ENCODE assay signal across 22 cellular contexts in the genomic region with DNA sequence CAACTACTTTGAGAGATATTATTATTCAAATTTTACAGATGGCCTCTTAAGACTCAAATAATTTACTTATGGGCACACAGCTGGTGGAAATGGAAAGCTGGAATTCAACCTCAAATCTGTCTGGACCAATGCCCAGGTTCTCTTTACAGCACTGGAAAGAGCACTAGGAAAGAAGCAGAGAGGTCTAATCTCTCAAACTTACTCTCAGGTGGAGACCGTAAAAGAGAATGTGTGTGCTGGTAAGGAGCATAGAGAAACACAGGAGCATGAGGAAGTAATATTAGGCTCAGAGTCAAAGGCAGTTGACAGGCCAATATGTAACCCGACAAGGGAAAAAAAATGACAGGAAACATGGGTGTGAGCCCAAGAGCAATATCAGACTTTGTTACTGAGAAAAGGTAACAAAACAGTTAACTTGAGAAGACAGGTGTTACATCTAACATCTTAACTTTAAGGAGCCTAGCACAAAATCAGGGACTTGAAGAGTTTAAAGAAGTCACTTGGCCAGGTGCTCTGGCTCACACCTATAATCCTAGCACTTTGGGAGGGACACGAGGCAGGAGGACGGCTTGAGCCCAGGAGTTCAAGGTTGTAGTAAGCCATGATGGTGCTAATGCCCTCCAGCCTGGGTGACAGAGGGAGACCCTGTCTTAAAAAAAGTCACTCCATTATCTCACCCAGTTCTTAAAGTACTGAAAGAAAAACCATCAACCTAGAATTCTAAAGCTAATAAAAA. TPM values are rescaled to one million over a fixed set of nuclear protein-coding genes. Genes with fewer than 3 reads are reported as not detected.
DNase-seq lines count a peak whose midpoint lies in the region; ATAC-seq lines count a peak whose summit lies in the region.
"Had no signal": no experiment of that assay in that cellular context is flagged by ENCODE, and none has a peak within 500 bp of the region (broad histone marks: within the 10 kb centered on the region; RNA-seq: fewer than 3 reads in every experiment).

No MANE protein-coding gene starts in this region.

- DNase-seq in DMS79 (lab: John Stamatoyannopoulos, UW) (peak; percentile 26), RPMI8226 (peak; percentile 1), dedifferentiated amniotic fluid mesenchymal stem cell (ENCODE audit: extremely low spot score) (peak; percentile 21), DMS153 (lab: John Stamatoyannopoulos, UW) (no peak)
- DNase-seq in naive thymus-derived CD4-positive, alpha-beta T cell: no peak
- no peak for DNase-seq in activated naive CD4-positive, alpha-beta T cell treated with anti-CD3 and anti-CD28 coated beads, Interleukin-2, amount 50 U/mL, for 16 hours
- DNase-seq in CD8-positive, alpha-beta memory T cell: no peak
- DNase-seq: activated CD4-positive, CD25-positive, alpha-beta regulatory T cell treated with anti-CD3 and anti-CD28 coated beads, Interleukin-2, amount 50 U/mL, for 72 hours; activated CD8-positive, alpha-beta memory T cell treated with anti-CD3 and anti-CD28 coated beads, Interleukin-2, amount 10 ng/mL, durations not matched to agents 7 days and 5 days; COR-L47; cortex of kidney; H7; left cardiac atrium; NCI-H1092; NCI-H526; ovary; PC-9; SJCRH30; stimulated activated CD4-positive, alpha-beta T cell treated with anti-CD3 and anti-CD28 coated beads, Interleukin-4, amount 100 ng/mL, for 1 hour; T-helper 9 cell; uterus had no signal

- peaks cover 0 to 25% (median 22%) of the 10 kb centered on the region in 7 donors for H3K4me1 Mint-ChIP-seq in naive thymus-derived CD4-positive, alpha-beta T cell
- H3K4me1 Mint-ChIP-seq in CD8-positive, alpha-beta memory T cell: peaks cover 0 to 17% (median 6%) of the 10 kb centered on the region in 3 donors
- H3K4me1 Mint-ChIP-seq: activated CD8-positive, alpha-beta memory T cell treated with anti-CD3 and anti-CD28 coated beads, Interleukin-2, amount 10 ng/mL, durations not matched to agents 7 days and 5 days had no signal

- no peaks in the 10 kb centered on the region for H3K27me3 ChIP-seq in naive thymus-derived CD4-positive, alpha-beta T cell (ENCODE audit: control insufficient read depth in 2 of 2, insufficient read depth in 2 of 2, low read length in 2 of 2)
- no peaks in the 10 kb centered on the region for H3K27me3 ChIP-seq in CD8-positive, alpha-beta memory T cell (ENCODE audit: insufficient read depth, low read length, poor library complexity, severe bottlenecking)
- H3K27me3 ChIP-seq: ovary, SJCRH30, uterus had no signal

- no peak for ATAC-seq in naive thymus-derived CD4-positive, alpha-beta T cell
- ATAC-seq: activated CD8-positive, alpha-beta memory T cell treated with anti-CD3 and anti-CD28 coated beads, Interleukin-2, amount 10 ng/mL, durations not matched to agents 7 days and 5 days; left cardiac atrium had no signal

- POLR2A ChIA-PET in naive thymus-derived CD4-positive, alpha-beta T cell (lab: Charles Lee): interaction anchor here (1.4 kb wide), 1 partner anchor 11 kb away, joined by 3 read pairs; no protein-coding TSS in a partner anchor
- POLR2A ChIA-PET in CD8-positive, alpha-beta memory T cell (lab: Charles Lee): no interaction called here

- intact Hi-C loops in naive thymus-derived CD4-positive, alpha-beta T cell (cut with micrococcal nuclease): loop anchor here in 1 of 2 donors (1.0 kb wide), 1 partner anchor 9 kb away; no protein-coding TSS in a partner anchor

- H3K9me3 ChIP-seq in naive thymus-derived CD4-positive, alpha-beta T cell (ENCODE audit: control insufficient read depth in 2 of 3, low read length in 3 of 3): no peaks in the 10 kb centered on the region
- no peaks in the 10 kb centered on the region for H3K9me3 ChIP-seq in CD8-positive, alpha-beta memory T cell (ENCODE audit: low read length)
- H3K9me3 ChIP-seq: ovary, SJCRH30, uterus had no signal

- peaks cover 0 to 6% (median 5%) of the 10 kb centered on the region in 5 donors for H3K36me3 Mint-ChIP-seq in naive thymus-derived CD4-positive, alpha-beta T cell
- H3K36me3 Mint-ChIP-seq in CD8-positive, alpha-beta memory T cell: peaks cover 0 to 2% (median 1%) of the 10 kb centered on the region in 3 donors

- peak overlapping the region in 1 of 10 donors; percentile 8 for H3K4me3 Mint-ChIP-seq in naive thymus-derived CD4-positive, alpha-beta T cell
- no peak overlapping the region for H3K4me3 Mint-ChIP-seq in CD8-positive, alpha-beta memory T cell
- H3K4me3 Mint-ChIP-seq: activated CD8-positive, alpha-beta memory T cell treated with anti-CD3 and anti-CD28 coated beads, Interleukin-2, amount 10 ng/mL, durations not matched to agents 7 days and 5 days had no signal

- peak overlapping the region in 8 of 9 donors; percentile 6 to 82 (median 38) for H3K27ac Mint-ChIP-seq in naive thymus-derived CD4-positive, alpha-beta T cell
- peak overlapping the region in 3 of 8 donors; percentile 12 to 63 (median 38) for H3K27ac Mint-ChIP-seq in CD8-positive, alpha-beta memory T cell
- H3K27ac Mint-ChIP-seq: activated CD8-positive, alpha-beta memory T cell treated with anti-CD3 and anti-CD28 coated beads, Interleukin-2, amount 10 ng/mL, durations not matched to agents 7 days and 5 days had no signal

- H3K27ac ChIP-seq in naive thymus-derived CD4-positive, alpha-beta T cell (ENCODE audit: low read depth, low read length): no peak overlapping the region
- H3K27ac ChIP-seq in CD8-positive, alpha-beta memory T cell (ENCODE audit: low read depth, low read length): no peak overlapping the region
- H3K27ac ChIP-seq: epithelial cell of prostate, ovary, PC-9, SJCRH30, uterus had no signal

- no peaks in the 10 kb centered on the region for H3K27me3 Mint-ChIP-seq in naive thymus-derived CD4-positive, alpha-beta T cell
- H3K27me3 Mint-ChIP-seq in CD8-positive, alpha-beta memory T cell: no peaks in the 10 kb centered on the region
- H3K27me3 Mint-ChIP-seq: activated CD8-positive, alpha-beta memory T cell treated with anti-CD3 and anti-CD28 coated beads, Interleukin-2, amount 10 ng/mL, durations not matched to agents 7 days and 5 days had no signal

- H3K9me3 Mint-ChIP-seq in naive thymus-derived CD4-positive, alpha-beta T cell: no peaks in the 10 kb centered on the region
- H3K9me3 Mint-ChIP-seq in CD8-positive, alpha-beta memory T cell: no peaks in the 10 kb centered on the region

- H3K4me3 ChIP-seq in naive thymus-derived CD4-positive, alpha-beta T cell (ENCODE audit: low read length): no peak overlapping the region
- no peak overlapping the region for H3K4me3 ChIP-seq in CD8-positive, alpha-beta memory T cell (ENCODE audit: low read length)
- H3K4me3 ChIP-seq: ovary, PC-9, SJCRH30, uterus had no signal

- H3K36me3 ChIP-seq in naive thymus-derived CD4-positive, alpha-beta T cell (ENCODE audit: control insufficient read depth in 2 of 3, insufficient read depth in 3 of 3, low read length in 3 of 3): no peaks in the 10 kb centered on the region
- no peaks in the 10 kb centered on the region for H3K36me3 ChIP-seq in CD8-positive, alpha-beta memory T cell (ENCODE audit: insufficient read depth, low read length)
- H3K36me3 ChIP-seq: ovary, SJCRH30, uterus had no signal

- peaks cover 0 to 12% of the 10 kb centered on the region in 2 donors for H3K4me1 ChIP-seq in naive thymus-derived CD4-positive, alpha-beta T cell (ENCODE audit: control insufficient read depth in 2 of 2, insufficient read depth in 2 of 2, low read length in 2 of 2)
- H3K4me1 ChIP-seq in CD8-positive, alpha-beta memory T cell (ENCODE audit: insufficient read depth, low read length): peaks cover 13% of the 10 kb centered on the region
- H3K4me1 ChIP-seq: SJCRH30, uterus had no signal

- CTCF ChIA-PET in naive thymus-derived CD4-positive, alpha-beta T cell (lab: Charles Lee): interaction anchor here (0.7 to 1.0 kb wide), 2 partner anchors 9 to 22 kb away, joined by 3 read pairs; no protein-coding TSS in a partner anchor
- CTCF ChIA-PET in CD8-positive, alpha-beta memory T cell (lab: Charles Lee): interaction anchor here (4.1 kb wide), 1 partner anchor 8 kb away, joined by 21 read pairs; no protein-coding TSS in a partner anchor

RNA-seq across cellular contexts. Expression of a gene that starts 20.7 kb away (rescaled TPM):
- total RNA-seq in naive thymus-derived CD4-positive, alpha-beta T cell: 100 to 1,000 TPM in 2 of 5 experiments, 10 to 100 TPM in 3; 69.5 to 175 (median 73.0) TPM
- polyA plus RNA-seq in naive thymus-derived CD4-positive, alpha-beta T cell: 10 to 100 TPM; 14.1 to 19.3 TPM
- 10 to 100 TPM; 80.4 to 82.7 TPM for total RNA-seq in CD8-positive, alpha-beta memory T cell
- polyA plus RNA-seq in CD8-positive, alpha-beta memory T cell: 22.3 TPM

RNA-seq across cellular contexts. Expression of a gene that starts 31.2 kb away (rescaled TPM):
- 1 to 10 TPM in 1 of 5 experiments, under 1 TPM in 4; 0.05 to 1.9 (median 0.57) TPM for total RNA-seq in naive thymus-derived CD4-positive, alpha-beta T cell
- polyA plus RNA-seq in naive thymus-derived CD4-positive, alpha-beta T cell: under 1 TPM in 1 of 2 donors, not detected in 1; 0.24 TPM
- under 1 TPM; 0.09 to 0.13 TPM for total RNA-seq in CD8-positive, alpha-beta memory T cell
- not detected for polyA plus RNA-seq in CD8-positive, alpha-beta memory T cell

Comparison
In these comparisons a context has a peak if more than half of its experiments do, and no peak if none do; other contexts are left out.
1. DNase-seq: peak in DMS79 (single experiment), RPMI8226 (single experiment) and dedifferentiated amniotic fluid mesenchymal stem cell (single experiment); none in naive thymus-derived CD4-positive, alpha-beta T cell (0 of 9), activated naive CD4-positive, alpha-beta T cell treated with anti-CD3 and anti-CD28 coated beads, Interleukin-2, amount 50 U/mL, for 16 hours (single experiment), DMS153 (single experiment) and CD8-positive, alpha-beta memory T cell (0 of 5).